Comparison of ENCODE assay signal across 8 cellular contexts in the genomic region with DNA sequence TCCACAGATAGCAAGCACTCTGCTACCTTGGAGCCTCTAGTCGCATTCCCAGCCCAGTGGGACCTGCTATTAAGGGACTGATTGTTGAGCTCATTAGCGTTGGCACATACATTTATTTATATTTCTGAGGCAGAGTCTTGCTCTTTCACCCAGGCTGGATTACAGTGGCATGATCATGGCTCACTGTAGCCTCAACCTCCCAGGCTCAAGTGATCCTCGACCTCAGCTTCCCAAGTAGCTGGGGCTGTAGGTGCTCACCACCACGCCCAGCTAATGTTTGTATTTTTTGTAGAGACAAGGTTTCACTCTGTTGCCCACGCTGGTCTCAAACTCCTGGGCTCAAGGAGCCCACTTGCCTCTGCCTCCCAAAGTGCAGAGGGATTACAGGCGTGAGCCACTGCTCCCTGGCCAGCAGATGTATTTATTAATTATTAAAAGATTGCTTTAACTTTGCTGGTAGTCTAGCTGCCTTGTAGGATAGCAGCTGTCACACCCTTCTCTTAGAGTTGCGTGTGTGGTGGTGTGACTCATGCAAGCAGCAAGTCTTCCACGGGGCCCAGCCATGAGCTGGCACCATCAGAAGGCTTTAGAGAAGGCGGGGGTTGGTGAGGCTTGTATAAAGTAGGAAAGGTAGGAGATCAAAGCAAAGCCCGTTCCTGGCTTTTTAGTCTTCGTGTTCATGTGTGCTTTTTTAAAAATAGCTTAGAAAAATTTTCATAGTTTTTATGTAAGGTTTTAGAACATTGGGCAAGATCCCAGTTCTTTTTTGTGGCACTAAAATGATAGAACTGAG. TPM values are rescaled to one million over a fixed set of nuclear protein-coding genes. Genes with fewer than 3 reads are reported as not detected.
DNase-seq lines count a peak whose midpoint lies in the region; ATAC-seq and TF ChIP-seq lines count a peak whose summit lies in the region.

No MANE protein-coding gene starts in this region.

- no peak overlapping the region for H3K9ac ChIP-seq in SK-N-SH

- TF ChIP-seq CTCF in SK-N-SH (IDR thresholded peaks at IDR 0.05) (no peak), choroid plexus epithelial cell (conservative IDR thresholded peaks at IDR 0.05; ENCODE audit: low read depth, low read length) (no peak)

- H3K79me2 ChIP-seq in SK-N-SH (ENCODE audit: insufficient read depth) = no peaks in the 10 kb centered on the region

- ATAC-seq in GM18858 (IDR thresholded peaks at IDR 0.05; ENCODE audit: unreplicated experiment) = no peak

- no peaks in the 10 kb centered on the region for H4K20me1 ChIP-seq in SK-N-SH (ENCODE audit: insufficient read depth)

- H3K36me3 ChIP-seq in SK-N-SH (replicated peaks in 1 of 2; ENCODE audit: control insufficient read depth in 1 of 2, insufficient read depth in 2 of 2, low read length in 1 of 2) = peaks cover 21 to 82% of the 10 kb centered on the region in 2 experiments

- H3K4me3 ChIP-seq in SK-N-SH (ENCODE audit: low read depth in 2 of 2, low read length in 1 of 2) (no peak overlapping the region), choroid plexus epithelial cell (ENCODE audit: low read depth, low read length) (no peak overlapping the region), skeletal muscle cell (ENCODE audit: low read depth, low read length) (no peak overlapping the region)

- H3K27ac ChIP-seq in SK-N-SH (ENCODE audit: low read depth in 2 of 2, low read length in 1 of 2) = no peak overlapping the region

- H2AFZ ChIP-seq in SK-N-SH (ENCODE audit: low read depth) = no peak overlapping the region

- no peaks in the 10 kb centered on the region for H3F3A ChIP-seq in SK-N-SH (replicated peaks; ENCODE audit: insufficient read depth)

- no peaks in the 10 kb centered on the region for H3K9me3 ChIP-seq in SK-N-SH

- CTCF ChIA-PET in SK-N-SH (lab: Yijun Ruan, JAX) = interaction anchor here (0.9 to 13.5 kb wide), 4 partner anchors 10 to 161 kb away, joined by 3 to 99 read pairs (median 4); partner anchors contain the start of genes ACTR5 and FAM83D

- H3K9me2 ChIP-seq in SK-N-SH = no peaks in the 10 kb centered on the region

- TF ChIP-seq EP300 in SK-N-SH (IDR thresholded peaks at IDR 0.05; ENCODE audit: borderline replicate concordance in 1 of 2, low read depth in 1 of 2, low read length in 1 of 2) = no peak

- 53% methylated on average over 10 of the region's 11 CpGs for WGBS in SK-N-SH (ENCODE audit: low lambda C conversion rate)

- in situ Hi-C loops in KBM-7 (cut with MboI; ENCODE audit: low pct_unique_long_range_greater_than_20kb, low sequenced_read_pairs) = no loop called here

- no peaks in the 10 kb centered on the region for H3K27me3 ChIP-seq in SK-N-SH (ENCODE audit: insufficient read depth)

- POLR2A ChIA-PET in SK-N-SH (lab: Yijun Ruan, JAX) = no interaction called here

- no peak for TF ChIP-seq RAD21 in SK-N-SH (IDR thresholded peaks at IDR 0.05; ENCODE audit: low read length)

- peak; percentile 95 for DNase-seq in ELR (ENCODE audit: low read depth)
- DNase-seq in SK-N-SH = no peak
- peak; percentile 87 for DNase-seq in choroid plexus epithelial cell (ENCODE audit: low read depth)
- DNase-seq in skeletal muscle cell (ENCODE audit: low read depth) = peak; percentile 69
- no peak for DNase-seq in KBM-7
- no peak for DNase-seq in midbrain (lab: John Stamatoyannopoulos, UW)
- DNase-seq in DMS114 treated with DMSO at 0.1 percent for 48 hours (lab: John Stamatoyannopoulos, UW; ENCODE audit: unreplicated experiment) = no peak

- no peak overlapping the region; the same call in 1 of the 2 replicates for H3K4me2 ChIP-seq in SK-N-SH

- H3K4me1 ChIP-seq in SK-N-SH (ENCODE audit: control insufficient read depth in 1 of 2, insufficient read depth in 2 of 2, low read depth in 1 of 2, low read length in 1 of 2) = peaks cover 0 to 9% of the 10 kb centered on the region in 2 experiments; a peak in 1 of 4 replicates

TF ChIP-seq in SK-N-SH, 30 proteins besides CTCF, POLR2A, EP300 and RAD21:
- peak; percentile 75 for TF ChIP-seq JUND (IDR thresholded peaks at IDR 0.05)
- peak; percentile 47 for TF ChIP-seq TCF12 (IDR thresholded peaks at IDR 0.05)
- TF ChIP-seq FOSL2 (IDR thresholded peaks at IDR 0.05; ENCODE audit: borderline replicate concordance, low read depth) = peak; percentile 76
- peak; percentile 65; the same call in 1 of the 2 replicates for TF ChIP-seq MAX (IDR thresholded peaks at IDR 0.05; ENCODE audit: low read depth)
- TF ChIP-seq MXI1 (IDR thresholded peaks at IDR 0.05; ENCODE audit: low read depth, low read length) = no peak
- no peak for TF ChIP-seq NRF1 (IDR thresholded peaks at IDR 0.05; ENCODE audit: low read depth, low read length)

RNA-seq across cellular contexts. Expression of gene ACTR5, which starts 16.5 kb away (rescaled TPM):
- polyA plus RNA-seq in SK-N-SH (2012; rRNA removed) = 9.7 and 10.9 TPM in 2 replicates
- 4.4 and 6.4 TPM in 2 replicates for polyA plus RNA-seq in SK-N-SH (2012; cell fraction: cytosol; rRNA removed)
- polyA plus RNA-seq in SK-N-SH (2012; cell fraction: nucleus; rRNA removed) = 41.9 and 49.0 TPM in 2 replicates

RNA-seq across cellular contexts. Expression of gene SLC32A1, which starts 40.5 kb away (rescaled TPM):
- not detected in 2 replicates for polyA plus RNA-seq in SK-N-SH (2012; rRNA removed)
- polyA plus RNA-seq in SK-N-SH (2012; cell fraction: cytosol; rRNA removed) = not detected in 2 replicates
- not detected in 2 replicates for polyA plus RNA-seq in SK-N-SH (2012; cell fraction: nucleus; rRNA removed)

RNA-seq across cellular contexts. Expression of gene PPP1R16B, which starts 40.7 kb away (rescaled TPM):
- polyA plus RNA-seq in SK-N-SH (2012; rRNA removed) = 0.28 and 0.91 TPM in 2 replicates
- polyA plus RNA-seq in SK-N-SH (2012; cell fraction: cytosol; rRNA removed) = 0.49 and 1.1 TPM in 2 replicates
- polyA plus RNA-seq in SK-N-SH (2012; cell fraction: nucleus; rRNA removed) = 0.61 and 0.90 TPM in 2 replicates

Comparison
In these comparisons a context has a peak if more than half of its experiments do, and no peak if none do; other contexts are left out.
1. DNase-seq: peak in ELR (single experiment), choroid plexus epithelial cell (single experiment) and skeletal muscle cell (single experiment); none in SK-N-SH (single experiment), KBM-7 (single experiment), midbrain (single experiment) and DMS114 treated with DMSO at 0.1 percent for 48 hours (single experiment).